In the genomic region with DNA sequence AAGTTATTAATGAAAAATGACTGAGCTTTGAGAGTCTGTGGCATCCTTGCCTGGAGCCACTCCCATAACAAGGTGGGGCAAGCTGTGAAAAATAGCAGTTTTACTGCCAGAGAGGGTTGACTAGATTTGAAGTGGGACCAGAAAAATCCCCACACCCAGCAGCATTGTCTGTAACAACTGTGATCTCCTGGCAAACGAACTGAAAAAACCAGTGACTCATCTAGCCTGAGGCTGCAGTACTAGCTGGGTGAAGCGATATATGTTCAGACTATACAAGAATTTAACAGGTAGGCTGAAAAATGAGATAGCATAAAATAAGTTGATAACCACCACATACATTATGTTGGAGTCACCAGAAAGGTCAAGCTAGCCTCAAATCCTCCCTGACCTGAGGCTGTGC, we compare ENCODE assay signal across 10 cellular contexts.
A peak's percentile ranks its signal among the peaks of the same experiment; 100 is the strongest.
DNase-seq lines count a peak whose midpoint lies in the region; ATAC-seq and TF ChIP-seq lines count a peak whose summit lies in the region.
"Had no signal": no experiment of that assay in that cellular context is flagged by ENCODE, and none has a peak within 500 bp of the region (broad histone marks: within the 10 kb centered on the region; RNA-seq: fewer than 3 reads in every experiment).

No MANE protein-coding gene starts in this region.

- peaks cover 10% of the 10 kb centered on the region for H3K9me3 Mint-ChIP-seq in natural killer cell treated with Interleukin-12 subunit alpha and Interleukin-12 subunit beta and Interleukin-15 and Interleukin-18, amount 100 ng/mL, for 72 hours

- POLR2A ChIA-PET in GM10248 (lab: Yijun Ruan, JAX) = no interaction called here

- no peaks in the 10 kb centered on the region for H3K27me3 Mint-ChIP-seq in natural killer cell treated with Interleukin-12 subunit alpha and Interleukin-12 subunit beta and Interleukin-15 and Interleukin-18, amount 100 ng/mL, for 72 hours
- H3K27me3 Mint-ChIP-seq: naive B cell had no signal

- H3K27ac Mint-ChIP-seq in natural killer cell treated with Interleukin-12 subunit alpha and Interleukin-12 subunit beta and Interleukin-15 and Interleukin-18, amount 100 ng/mL, for 72 hours = peak overlapping the region; percentile 68 to 75
- H3K27ac Mint-ChIP-seq: naive B cell had no signal

- peaks cover 12% of the 10 kb centered on the region for H3K36me3 Mint-ChIP-seq in natural killer cell treated with Interleukin-12 subunit alpha and Interleukin-12 subunit beta and Interleukin-15 and Interleukin-18, amount 100 ng/mL, for 72 hours

- CTCF ChIA-PET in GM10248 (lab: Yijun Ruan, JAX) = interaction anchor here (1.0 to 2.3 kb wide), 4 partner anchors 10 to 20 kb away, joined by 4 to 6 read pairs (median 5); no protein-coding TSS in a partner anchor

- H3K4me3 Mint-ChIP-seq in natural killer cell treated with Interleukin-12 subunit alpha and Interleukin-12 subunit beta and Interleukin-15 and Interleukin-18, amount 100 ng/mL, for 72 hours = peak overlapping the region; percentile 38
- H3K4me3 Mint-ChIP-seq: naive B cell had no signal

- ATAC-seq in natural killer cell treated with Interleukin-12 subunit alpha and Interleukin-12 subunit beta and Interleukin-15 and Interleukin-18, amount 100 ng/mL, for 72 hours = peak; percentile 94
- no peak for ATAC-seq in HG03108 (IDR thresholded peaks at IDR 0.05; ENCODE audit: unreplicated experiment)

- DNase-seq in ELF-1 (ENCODE audit: low read depth, low spot score) = peak; percentile 68
- peak; percentile 0 for DNase-seq in NCI-H2196 (lab: John Stamatoyannopoulos, UW; ENCODE audit: unreplicated experiment)
- DNase-seq in dermis blood vessel endothelial cell = peak; percentile 67
- peak; percentile 75 for DNase-seq in natural killer cell treated with Interleukin-12 subunit alpha and Interleukin-12 subunit beta and Interleukin-15 and Interleukin-18, amount 100 ng/mL, for 72 hours (ENCODE audit: low spot score)
- DNase-seq in HuH-7.5 (ENCODE audit: low spot score) = no peak
- DNase-seq in GM10248 (ENCODE audit: extremely low spot score) = no peak
- DNase-seq in GF-D8 (lab: John Stamatoyannopoulos, UW) = no peak
- DNase-seq: effector CD4-positive, alpha-beta T cell; naive B cell had no signal

- peaks cover 19 to 31% of the 10 kb centered on the region in 2 donors for H3K4me1 Mint-ChIP-seq in natural killer cell treated with Interleukin-12 subunit alpha and Interleukin-12 subunit beta and Interleukin-15 and Interleukin-18, amount 100 ng/mL, for 72 hours (ENCODE audit: low read depth in 2 of 2)

- TF ChIP-seq CTCF in GM10248 (IDR thresholded peaks at IDR 0.05; ENCODE audit: control extremely low read depth, extremely low read depth, low read depth, missing control alignments) = no peak

Comparison
In these comparisons a context has a peak if more than half of its experiments do, and no peak if none do; other contexts are left out.
1. DNase-seq: peak in ELF-1 (single experiment), NCI-H2196 (single experiment), dermis blood vessel endothelial cell (single experiment) and natural killer cell treated with Interleukin-12 subunit alpha and Interleukin-12 subunit beta and Interleukin-15 and Interleukin-18, amount 100 ng/mL, for 72 hours (single experiment); none in HuH-7.5 (single experiment), GM10248 (single experiment) and GF-D8 (single experiment).